1 cellular context compared by ENCODE assay signal in the genomic region with DNA sequence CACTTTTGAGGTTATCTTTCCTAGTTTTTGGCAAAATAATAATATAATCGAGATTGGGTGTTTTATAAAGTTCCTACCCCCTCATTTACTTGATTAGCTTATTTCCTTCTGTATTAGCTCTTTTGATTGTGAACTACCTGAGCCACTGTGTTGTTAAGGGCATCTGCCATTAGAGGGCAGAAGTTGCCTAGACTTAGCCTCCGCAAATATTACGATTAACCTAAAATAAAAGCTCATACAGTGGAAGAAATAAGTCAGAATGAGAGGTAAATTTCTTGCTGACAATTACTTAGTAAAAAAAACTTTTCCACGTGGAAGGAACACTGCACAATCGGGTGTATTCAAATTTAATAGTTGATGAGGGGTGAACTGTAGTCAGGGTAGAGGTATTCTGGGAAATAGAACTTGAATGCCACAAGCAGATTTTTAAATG.
TF ChIP-seq lines count a peak whose summit lies in the region.

No MANE protein-coding gene starts in this region.

TF ChIP-seq in K562, 482 proteins besides CTCF, POLR2A, EP300 and RAD21 (continued from another document and continues in another):
- TF ChIP-seq, protein P1, sequence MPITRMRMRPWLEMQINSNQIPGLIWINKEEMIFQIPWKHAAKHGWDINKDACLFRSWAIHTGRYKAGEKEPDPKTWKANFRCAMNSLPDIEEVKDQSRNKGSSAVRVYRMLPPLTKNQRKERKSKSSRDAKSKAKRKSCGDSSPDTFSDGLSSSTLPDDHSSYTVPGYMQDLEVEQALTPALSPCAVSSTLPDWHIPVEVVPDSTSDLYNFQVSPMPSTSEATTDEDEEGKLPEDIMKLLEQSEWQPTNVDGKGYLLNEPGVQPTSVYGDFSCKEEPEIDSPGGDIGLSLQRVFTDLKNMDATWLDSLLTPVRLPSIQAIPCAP (CRISPR knock-in tag; IDR thresholded peaks at IDR 0.05; ENCODE audit: borderline replicate concordance) = no peak
- no peak for TF ChIP-seq POLR2AphosphoS5 (IDR thresholded peaks at IDR 0.05; ENCODE audit: control insufficient read depth, insufficient read depth, low read depth, low read length)
- TF ChIP-seq XRCC4 (IDR thresholded peaks at IDR 0.05; ENCODE audit: extremely low read depth, insufficient read depth, insufficient read length) = no peak
- TF ChIP-seq CHD1 (IDR thresholded peaks at IDR 0.05; ENCODE audit: low read length) = no peak
- peak; percentile 44; the same call in 1 of the 2 replicates for TF ChIP-seq SMC3 (conservative IDR thresholded peaks at IDR 0.05; ENCODE audit: insufficient read depth, low read depth, low read length)
- TF ChIP-seq STAT5B (CRISPR knock-in tag; IDR thresholded peaks at IDR 0.05) = 0 out of 2 replicates have a peak, but pooled peaks have one; percentile 22
- TF ChIP-seq ZNF232 (CRISPR knock-in tag; IDR thresholded peaks at IDR 0.05) = no peak
- no peak for TF ChIP-seq BRF1 (IDR thresholded peaks at IDR 0.05; ENCODE audit: borderline replicate concordance, extremely low read depth, insufficient read length)
- no peak for TF ChIP-seq SIRT6 (IDR thresholded peaks at IDR 0.05; ENCODE audit: low read depth, low read length)
- TF ChIP-seq FOXP1 (CRISPR knock-in tag; IDR thresholded peaks at IDR 0.05) = no peak
- no peak for TF ChIP-seq TSC22D4 (tag; IDR thresholded peaks at IDR 0.05)
- TF ChIP-seq POLR2H (tag; IDR thresholded peaks at IDR 0.05; ENCODE audit: low read depth) = no peak
- TF ChIP-seq LEF1 (IDR thresholded peaks at IDR 0.05) = peak; percentile 14; the same call in 1 of the 2 replicates
- TF ChIP-seq, protein P2, sequence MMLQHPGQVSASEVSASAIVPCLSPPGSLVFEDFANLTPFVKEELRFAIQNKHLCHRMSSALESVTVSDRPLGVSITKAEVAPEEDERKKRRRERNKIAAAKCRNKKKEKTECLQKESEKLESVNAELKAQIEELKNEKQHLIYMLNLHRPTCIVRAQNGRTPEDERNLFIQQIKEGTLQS (IDR thresholded peaks at IDR 0.05) = no peak
- TF ChIP-seq, protein P2 (CRISPR knock-in tag; conservative IDR thresholded peaks at IDR 0.05) = no peak
- no peak for TF ChIP-seq ZNF717 (CRISPR knock-in tag; IDR thresholded peaks at IDR 0.05)
- 0 out of 2 replicates have a peak, but pooled peaks have one; percentile 3 for TF ChIP-seq HNRNPL (IDR thresholded peaks at IDR 0.05; ENCODE audit: low read depth, low read length)
- 0 out of 2 replicates have a peak, but pooled peaks have one; percentile 19 for TF ChIP-seq TCF3 (CRISPR knock-in tag; IDR thresholded peaks at IDR 0.05)
- no peak for TF ChIP-seq SPI1 (IDR thresholded peaks at IDR 0.05; ENCODE audit: borderline replicate concordance, low read depth, low read length)
- TF ChIP-seq GATAD2B (IDR thresholded peaks at IDR 0.05; ENCODE audit: borderline replicate concordance) = no peak
- TF ChIP-seq ATF1 (CRISPR knock-in tag; IDR thresholded peaks at IDR 0.05) = no peak
- no peak for TF ChIP-seq ATF1 (tag; IDR thresholded peaks at IDR 0.05)
- TF ChIP-seq ZNF766 (CRISPR knock-in tag; conservative IDR thresholded peaks at IDR 0.05) = no peak
- no peak for TF ChIP-seq CEBPB (tag; IDR thresholded peaks at IDR 0.05)
- TF ChIP-seq ZNF436 (CRISPR knock-in tag; IDR thresholded peaks at IDR 0.05) = no peak
- no peak for TF ChIP-seq SIN3B (IDR thresholded peaks at IDR 0.05; ENCODE audit: low read depth)
- TF ChIP-seq, protein P3, sequence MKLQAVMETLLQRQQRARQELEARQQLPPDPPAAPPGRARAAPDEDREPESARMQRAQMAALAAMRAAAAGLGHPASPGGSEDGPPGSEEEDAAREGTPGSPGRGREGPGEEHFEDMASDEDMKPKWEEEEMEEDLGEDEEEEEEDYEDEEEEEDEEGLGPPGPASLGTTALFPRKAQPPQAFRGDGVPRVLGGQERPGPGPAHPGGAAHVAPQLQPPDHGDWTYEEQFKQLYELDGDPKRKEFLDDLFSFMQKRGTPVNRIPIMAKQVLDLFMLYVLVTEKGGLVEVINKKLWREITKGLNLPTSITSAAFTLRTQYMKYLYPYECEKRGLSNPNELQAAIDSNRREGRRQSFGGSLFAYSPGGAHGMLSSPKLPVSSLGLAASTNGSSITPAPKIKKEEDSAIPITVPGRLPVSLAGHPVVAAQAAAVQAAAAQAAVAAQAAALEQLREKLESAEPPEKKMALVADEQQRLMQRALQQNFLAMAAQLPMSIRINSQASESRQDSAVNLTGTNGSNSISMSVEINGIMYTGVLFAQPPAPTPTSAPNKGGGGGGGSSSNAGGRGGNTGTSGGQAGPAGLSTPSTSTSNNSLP (IDR thresholded peaks at IDR 0.05; ENCODE audit: borderline replicate concordance, low read depth, low read length) = 0 out of 2 replicates have a peak, but pooled peaks have one; percentile 44
- TF ChIP-seq, protein P4, sequence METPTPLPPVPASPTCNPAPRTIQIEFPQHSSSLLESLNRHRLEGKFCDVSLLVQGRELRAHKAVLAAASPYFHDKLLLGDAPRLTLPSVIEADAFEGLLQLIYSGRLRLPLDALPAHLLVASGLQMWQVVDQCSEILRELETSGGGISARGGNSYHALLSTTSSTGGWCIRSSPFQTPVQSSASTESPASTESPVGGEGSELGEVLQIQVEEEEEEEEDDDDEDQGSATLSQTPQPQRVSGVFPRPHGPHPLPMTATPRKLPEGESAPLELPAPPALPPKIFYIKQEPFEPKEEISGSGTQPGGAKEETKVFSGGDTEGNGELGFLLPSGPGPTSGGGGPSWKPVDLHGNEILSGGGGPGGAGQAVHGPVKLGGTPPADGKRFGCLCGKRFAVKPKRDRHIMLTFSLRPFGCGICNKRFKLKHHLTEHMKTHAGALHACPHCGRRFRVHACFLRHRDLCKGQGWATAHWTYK (CRISPR knock-in tag; IDR thresholded peaks at IDR 0.05) = no peak
- TF ChIP-seq, protein P5, sequence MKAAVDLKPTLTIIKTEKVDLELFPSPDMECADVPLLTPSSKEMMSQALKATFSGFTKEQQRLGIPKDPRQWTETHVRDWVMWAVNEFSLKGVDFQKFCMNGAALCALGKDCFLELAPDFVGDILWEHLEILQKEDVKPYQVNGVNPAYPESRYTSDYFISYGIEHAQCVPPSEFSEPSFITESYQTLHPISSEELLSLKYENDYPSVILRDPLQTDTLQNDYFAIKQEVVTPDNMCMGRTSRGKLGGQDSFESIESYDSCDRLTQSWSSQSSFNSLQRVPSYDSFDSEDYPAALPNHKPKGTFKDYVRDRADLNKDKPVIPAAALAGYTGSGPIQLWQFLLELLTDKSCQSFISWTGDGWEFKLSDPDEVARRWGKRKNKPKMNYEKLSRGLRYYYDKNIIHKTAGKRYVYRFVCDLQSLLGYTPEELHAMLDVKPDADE (conservative IDR thresholded peaks at IDR 0.05; ENCODE audit: control insufficient read depth, low read depth, low read length) = no peak
- no peak for TF ChIP-seq OTX1 (CRISPR knock-in tag; IDR thresholded peaks at IDR 0.05)
- TF ChIP-seq EGR1 (conservative IDR thresholded peaks at IDR 0.05) = no peak
- TF ChIP-seq, protein P6, sequence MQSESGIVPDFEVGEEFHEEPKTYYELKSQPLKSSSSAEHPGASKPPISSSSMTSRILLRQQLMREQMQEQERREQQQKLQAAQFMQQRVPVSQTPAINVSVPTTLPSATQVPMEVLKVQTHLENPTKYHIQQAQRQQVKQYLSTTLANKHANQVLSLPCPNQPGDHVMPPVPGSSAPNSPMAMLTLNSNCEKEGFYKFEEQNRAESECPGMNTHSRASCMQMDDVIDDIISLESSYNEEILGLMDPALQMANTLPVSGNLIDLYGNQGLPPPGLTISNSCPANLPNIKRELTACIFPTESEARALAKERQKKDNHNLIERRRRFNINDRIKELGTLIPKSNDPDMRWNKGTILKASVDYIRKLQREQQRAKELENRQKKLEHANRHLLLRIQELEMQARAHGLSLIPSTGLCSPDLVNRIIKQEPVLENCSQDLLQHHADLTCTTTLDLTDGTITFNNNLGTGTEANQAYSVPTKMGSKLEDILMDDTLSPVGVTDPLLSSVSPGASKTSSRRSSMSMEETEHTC (IDR thresholded peaks at IDR 0.05) = no peak
- TF ChIP-seq ETV5 (CRISPR knock-in tag; IDR thresholded peaks at IDR 0.05; ENCODE audit: low read depth) = no peak
- TF ChIP-seq, protein P7, sequence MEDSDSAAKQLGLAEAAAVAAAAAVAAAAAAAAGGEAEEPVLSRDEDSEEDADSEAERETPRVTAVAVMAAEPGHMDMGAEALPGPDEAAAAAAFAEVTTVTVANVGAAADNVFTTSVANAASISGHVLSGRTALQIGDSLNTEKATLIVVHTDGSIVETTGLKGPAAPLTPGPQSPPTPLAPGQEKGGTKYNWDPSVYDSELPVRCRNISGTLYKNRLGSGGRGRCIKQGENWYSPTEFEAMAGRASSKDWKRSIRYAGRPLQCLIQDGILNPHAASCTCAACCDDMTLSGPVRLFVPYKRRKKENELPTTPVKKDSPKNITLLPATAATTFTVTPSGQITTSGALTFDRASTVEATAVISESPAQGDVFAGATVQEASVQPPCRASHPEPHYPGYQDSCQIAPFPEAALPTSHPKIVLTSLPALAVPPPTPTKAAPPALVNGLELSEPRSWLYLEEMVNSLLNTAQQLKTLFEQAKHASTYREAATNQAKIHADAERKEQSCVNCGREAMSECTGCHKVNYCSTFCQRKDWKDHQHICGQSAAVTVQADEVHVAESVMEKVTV (CRISPR knock-in tag; IDR thresholded peaks at IDR 0.05) = peak; percentile 85
- no peak for TF ChIP-seq POLR2G (IDR thresholded peaks at IDR 0.05; ENCODE audit: low read depth, low read length)
- TF ChIP-seq, protein P8, sequence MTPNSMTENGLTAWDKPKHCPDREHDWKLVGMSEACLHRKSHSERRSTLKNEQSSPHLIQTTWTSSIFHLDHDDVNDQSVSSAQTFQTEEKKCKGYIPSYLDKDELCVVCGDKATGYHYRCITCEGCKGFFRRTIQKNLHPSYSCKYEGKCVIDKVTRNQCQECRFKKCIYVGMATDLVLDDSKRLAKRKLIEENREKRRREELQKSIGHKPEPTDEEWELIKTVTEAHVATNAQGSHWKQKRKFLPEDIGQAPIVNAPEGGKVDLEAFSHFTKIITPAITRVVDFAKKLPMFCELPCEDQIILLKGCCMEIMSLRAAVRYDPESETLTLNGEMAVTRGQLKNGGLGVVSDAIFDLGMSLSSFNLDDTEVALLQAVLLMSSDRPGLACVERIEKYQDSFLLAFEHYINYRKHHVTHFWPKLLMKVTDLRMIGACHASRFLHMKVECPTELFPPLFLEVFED (CRISPR knock-in tag; conservative IDR thresholded peaks at IDR 0.05) = no peak
- TF ChIP-seq ZZZ3 (IDR thresholded peaks at IDR 0.05) = 0 out of 2 replicates have a peak, but pooled peaks have one; percentile 9
- no peak for TF ChIP-seq GATA2 (CRISPR knock-in tag; IDR thresholded peaks at IDR 0.05)
- no peak for TF ChIP-seq KLF16 (IDR thresholded peaks at IDR 0.05)
- no peak for TF ChIP-seq ZBED1 (IDR thresholded peaks at IDR 0.05)
- no peak for TF ChIP-seq HDGF (IDR thresholded peaks at IDR 0.05)
- TF ChIP-seq CBX8 (IDR thresholded peaks at IDR 0.05; ENCODE audit: borderline replicate concordance, extremely low read depth, low read depth, low read length, poor library complexity, severe bottlenecking) = no peak
- TF ChIP-seq ZSCAN29 (IDR thresholded peaks at IDR 0.05) = no peak
- TF ChIP-seq, protein P9, sequence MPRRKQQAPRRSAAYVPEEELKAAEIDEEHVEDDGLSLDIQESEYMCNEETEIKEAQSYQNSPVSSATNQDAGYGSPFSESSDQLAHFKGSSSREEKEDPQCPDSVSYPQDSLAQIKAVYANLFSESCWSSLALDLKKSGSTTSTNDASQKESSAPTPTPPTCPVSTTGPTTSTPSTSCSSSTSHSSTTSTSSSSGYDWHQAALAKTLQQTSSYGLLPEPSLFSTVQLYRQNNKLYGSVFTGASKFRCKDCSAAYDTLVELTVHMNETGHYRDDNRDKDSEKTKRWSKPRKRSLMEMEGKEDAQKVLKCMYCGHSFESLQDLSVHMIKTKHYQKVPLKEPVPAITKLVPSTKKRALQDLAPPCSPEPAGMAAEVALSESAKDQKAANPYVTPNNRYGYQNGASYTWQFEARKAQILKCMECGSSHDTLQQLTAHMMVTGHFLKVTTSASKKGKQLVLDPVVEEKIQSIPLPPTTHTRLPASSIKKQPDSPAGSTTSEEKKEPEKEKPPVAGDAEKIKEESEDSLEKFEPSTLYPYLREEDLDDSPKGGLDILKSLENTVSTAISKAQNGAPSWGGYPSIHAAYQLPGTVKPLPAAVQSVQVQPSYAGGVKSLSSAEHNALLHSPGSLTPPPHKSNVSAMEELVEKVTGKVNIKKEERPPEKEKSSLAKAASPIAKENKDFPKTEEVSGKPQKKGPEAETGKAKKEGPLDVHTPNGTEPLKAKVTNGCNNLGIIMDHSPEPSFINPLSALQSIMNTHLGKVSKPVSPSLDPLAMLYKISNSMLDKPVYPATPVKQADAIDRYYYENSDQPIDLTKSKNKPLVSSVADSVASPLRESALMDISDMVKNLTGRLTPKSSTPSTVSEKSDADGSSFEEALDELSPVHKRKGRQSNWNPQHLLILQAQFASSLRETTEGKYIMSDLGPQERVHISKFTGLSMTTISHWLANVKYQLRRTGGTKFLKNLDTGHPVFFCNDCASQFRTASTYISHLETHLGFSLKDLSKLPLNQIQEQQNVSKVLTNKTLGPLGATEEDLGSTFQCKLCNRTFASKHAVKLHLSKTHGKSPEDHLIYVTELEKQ (CRISPR knock-in tag; IDR thresholded peaks at IDR 0.05) = no peak
- TF ChIP-seq NR2F6 (CRISPR knock-in tag; IDR thresholded peaks at IDR 0.05) = no peak
- TF ChIP-seq ARID2 (IDR thresholded peaks at IDR 0.05) = peak; percentile 84
- TF ChIP-seq MCM7 (IDR thresholded peaks at IDR 0.05) = no peak
- TF ChIP-seq, protein P10, sequence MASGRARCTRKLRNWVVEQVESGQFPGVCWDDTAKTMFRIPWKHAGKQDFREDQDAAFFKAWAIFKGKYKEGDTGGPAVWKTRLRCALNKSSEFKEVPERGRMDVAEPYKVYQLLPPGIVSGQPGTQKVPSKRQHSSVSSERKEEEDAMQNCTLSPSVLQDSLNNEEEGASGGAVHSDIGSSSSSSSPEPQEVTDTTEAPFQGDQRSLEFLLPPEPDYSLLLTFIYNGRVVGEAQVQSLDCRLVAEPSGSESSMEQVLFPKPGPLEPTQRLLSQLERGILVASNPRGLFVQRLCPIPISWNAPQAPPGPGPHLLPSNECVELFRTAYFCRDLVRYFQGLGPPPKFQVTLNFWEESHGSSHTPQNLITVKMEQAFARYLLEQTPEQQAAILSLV (tag; IDR thresholded peaks at IDR 0.05) = no peak
- TF ChIP-seq RBM15 (IDR thresholded peaks at IDR 0.05; ENCODE audit: insufficient read depth, low read length) = no peak
- TF ChIP-seq NFE2L1 (tag; IDR thresholded peaks at IDR 0.05; ENCODE audit: borderline replicate concordance, low read depth) = no peak
- TF ChIP-seq ZNF76 (CRISPR knock-in tag; IDR thresholded peaks at IDR 0.05; ENCODE audit: borderline replicate concordance) = no peak
- TF ChIP-seq SMARCE1 (IDR thresholded peaks at IDR 0.05) = no peak
- TF ChIP-seq MBD2 (IDR thresholded peaks at IDR 0.05; ENCODE audit: borderline replicate concordance, low read depth) = no peak
- no peak for TF ChIP-seq TCF7 (IDR thresholded peaks at IDR 0.05; ENCODE audit: borderline replicate concordance)
- no peak; the same call in 1 of the 2 replicates for TF ChIP-seq BACH1 (tag; IDR thresholded peaks at IDR 0.05)
- no peak for TF ChIP-seq MYNN (IDR thresholded peaks at IDR 0.05)
- TF ChIP-seq MYNN (CRISPR knock-in tag; IDR thresholded peaks at IDR 0.05) = no peak
- TF ChIP-seq ZNF41 (CRISPR knock-in tag; conservative IDR thresholded peaks at IDR 0.05) = no peak
- no peak for TF ChIP-seq BCL6 (CRISPR knock-in tag; IDR thresholded peaks at IDR 0.05)
- no peak for TF ChIP-seq ZNF253 (CRISPR knock-in tag; conservative IDR thresholded peaks at IDR 0.05)
- no peak for TF ChIP-seq FOXM1 (IDR thresholded peaks at IDR 0.05; ENCODE audit: low read depth)
- no peak for TF ChIP-seq FOXM1 (CRISPR knock-in tag; IDR thresholded peaks at IDR 0.05; ENCODE audit: low read depth)
